ENCODE assay signal across 7 cellular contexts in the genomic region with DNA sequence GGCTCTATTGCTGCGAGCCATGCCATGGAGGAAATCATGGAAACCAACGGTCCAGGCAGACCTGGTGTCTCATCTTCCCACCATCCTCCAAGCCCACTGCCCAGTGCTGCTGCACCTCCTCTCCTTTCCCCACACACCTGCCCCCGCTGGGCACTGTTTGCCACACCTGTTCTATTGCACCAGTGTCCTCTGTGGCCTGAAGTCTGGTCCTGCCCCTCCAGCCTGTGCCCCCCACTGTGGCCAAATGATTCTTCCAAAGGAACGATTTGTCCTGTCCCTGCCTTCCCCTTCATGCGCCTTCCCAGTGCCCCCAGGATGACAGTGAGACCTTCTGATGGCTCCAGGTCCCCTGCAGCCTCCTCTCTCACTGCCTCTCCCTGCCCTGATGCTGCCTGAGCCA.
"Had no signal": no experiment of that assay in that cellular context is flagged by ENCODE, and none has a peak within 500 bp of the region (broad histone marks: within the 10 kb centered on the region; RNA-seq: fewer than 3 reads in every experiment).

No MANE protein-coding gene starts in this region.

- FAIRE-seq: H54, HTR-8/SVneo had no signal

- H2AFZ ChIP-seq: GM23248 had no signal

- H3K27ac ChIP-seq: GM23248 had no signal

- H3K4me1 Mint-ChIP-seq: H9 had no signal

- H3K4me3 ChIP-seq: GM23248 had no signal

- H3K9ac ChIP-seq: GM23248 had no signal

- DNase-seq: GM23248, GOT3, H9, HCEC 1CT, IMR-90 had no signal

- H3K4me3 Mint-ChIP-seq: H9 had no signal
